12 cellular contexts compared by ENCODE assay signal in the genomic region with DNA sequence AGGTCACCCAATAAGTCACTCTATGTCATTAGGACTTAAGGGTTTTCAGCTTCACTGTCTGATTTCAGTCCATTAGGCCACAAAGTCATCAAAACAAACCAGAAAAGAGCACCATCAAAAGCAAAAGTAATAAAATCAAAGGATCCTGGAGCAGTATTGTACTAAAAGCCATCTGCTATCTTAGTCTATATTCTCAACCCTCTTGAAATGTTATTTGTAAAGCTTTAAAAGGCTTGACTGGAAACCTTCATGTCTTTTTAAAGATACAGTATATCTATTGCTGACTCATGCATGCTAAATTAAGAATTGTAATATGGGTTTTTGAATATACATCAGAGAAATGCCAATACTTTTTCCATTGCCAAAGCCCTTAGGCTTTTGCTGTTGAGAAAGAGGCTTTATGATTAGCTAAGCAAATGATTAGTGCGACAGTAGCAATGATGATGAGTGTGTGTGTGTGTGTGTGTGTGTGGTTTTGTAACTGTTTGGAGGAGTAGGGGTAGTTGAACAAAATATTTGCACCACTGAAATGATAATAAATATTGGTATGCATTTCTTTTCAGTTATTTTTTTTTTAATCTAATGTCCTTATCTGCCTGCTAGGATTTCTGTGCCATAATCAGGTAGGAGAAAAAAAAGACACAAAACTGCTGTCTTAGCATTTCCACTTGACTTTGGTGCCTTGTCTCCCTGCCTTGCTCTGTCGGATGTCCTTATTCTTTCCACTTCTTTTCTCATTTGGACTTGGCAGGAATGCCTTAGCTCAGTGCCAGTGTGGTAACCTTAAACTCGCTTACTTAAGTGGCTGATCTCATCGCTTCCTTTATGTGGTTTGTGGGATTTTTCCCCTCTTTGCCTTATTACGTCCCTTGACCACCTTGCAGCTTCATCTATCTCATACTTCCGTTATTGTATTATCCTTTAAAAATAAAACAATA.
DNase-seq lines count a peak whose midpoint lies in the region; ATAC-seq and TF ChIP-seq lines count a peak whose summit lies in the region.
"Had no signal": no experiment of that assay in that cellular context is flagged by ENCODE, and none has a peak within 500 bp of the region (broad histone marks: within the 10 kb centered on the region; RNA-seq: fewer than 3 reads in every experiment).

No MANE protein-coding gene starts in this region.

- ATAC-seq in left lung (peak; percentile 42), esophagus mucosa (no peak), GM21526 (IDR thresholded peaks at IDR 0.05; ENCODE audit: low FRiP score, unreplicated experiment) (no peak)
- ATAC-seq: effector memory CD8-positive, alpha-beta T cell had no signal

- no peak overlapping the region for H3K9ac ChIP-seq in BLaER1 treated with 17β-estradiol and CSF1 and Interleukin-3, amounts not matched to agents 10 nM and 100 nM

- peak; percentile 45 for DNase-seq in NB4 (ENCODE audit: low read depth)
- DNase-seq in ascending aorta (ENCODE audit: low spot score in 2 of 2) = peak in 1 of 2 donors; percentile 63
- DNase-seq in left lung = no peak
- no peak for DNase-seq in AG20443 (ENCODE audit: low spot score)
- DNase-seq in activated T-helper 1 cell treated with anti-CD3 and anti-CD28 coated beads, Interleukin-12 subunit alpha, Interleukin-12 subunit beta, Interleukin-2, Interleukin-4 antibody, amounts not matched to agents 30 ng/mL and 10 ng/mL and 1 ng/mL, durations not matched to agents 14 hours and 24 hours and 36 hours (ENCODE audit: low spot score) = no peak
- DNase-seq: CD8-positive, alpha-beta memory T cell; effector memory CD8-positive, alpha-beta T cell; Karpas-422; testis had no signal

- no peak overlapping the region for H3K4me3 ChIP-seq in BLaER1 treated with 17β-estradiol and CSF1 and Interleukin-3, amounts not matched to agents 10 nM and 100 nM
- H3K4me3 ChIP-seq in NB4 (ENCODE audit: low read depth, low read length) (no peak overlapping the region), ascending aorta (no peak overlapping the region), left lung (no peak overlapping the region)
- H3K4me3 ChIP-seq: testis had no signal

- no peaks in the 10 kb centered on the region for H3K36me3 ChIP-seq in BLaER1 treated with 17β-estradiol and CSF1 and Interleukin-3, amounts not matched to agents 10 nM and 100 nM
- H3K36me3 ChIP-seq in ascending aorta (no peaks in the 10 kb centered on the region), left lung (no peaks in the 10 kb centered on the region)

- no peak overlapping the region for H3K27ac Mint-ChIP-seq in activated T-helper 1 cell treated with anti-CD3 and anti-CD28 coated beads, Interleukin-12 subunit alpha, Interleukin-12 subunit beta, Interleukin-2, Interleukin-4 antibody, amounts not matched to agents 30 ng/mL and 10 ng/mL and 1 ng/mL, durations not matched to agents 14 hours and 24 hours and 36 hours
- H3K27ac Mint-ChIP-seq: CD8-positive, alpha-beta memory T cell; effector memory CD8-positive, alpha-beta T cell had no signal

- H3K27me3 ChIP-seq in BLaER1 treated with 17β-estradiol and CSF1 and Interleukin-3, amounts not matched to agents 10 nM and 100 nM = no peaks in the 10 kb centered on the region
- H3K27me3 ChIP-seq in ascending aorta = no peaks in the 10 kb centered on the region
- H3K27me3 ChIP-seq in left lung = no peaks in the 10 kb centered on the region
- H3K27me3 ChIP-seq: testis had no signal

- H3K36me3 Mint-ChIP-seq in activated T-helper 1 cell treated with anti-CD3 and anti-CD28 coated beads, Interleukin-12 subunit alpha, Interleukin-12 subunit beta, Interleukin-2, Interleukin-4 antibody, amounts not matched to agents 30 ng/mL and 10 ng/mL and 1 ng/mL, durations not matched to agents 14 hours and 24 hours and 36 hours (ENCODE audit: low read depth) = no peaks in the 10 kb centered on the region
- H3K36me3 Mint-ChIP-seq: CD8-positive, alpha-beta memory T cell had no signal

- peaks cover 4% of the 10 kb centered on the region for H3K9me3 Mint-ChIP-seq in activated T-helper 1 cell treated with anti-CD3 and anti-CD28 coated beads, Interleukin-12 subunit alpha, Interleukin-12 subunit beta, Interleukin-2, Interleukin-4 antibody, amounts not matched to agents 30 ng/mL and 10 ng/mL and 1 ng/mL, durations not matched to agents 14 hours and 24 hours and 36 hours

- peaks cover 6 to 21% (median 13%) of the 10 kb centered on the region in 10 experiments; a peak in 15 of 20 replicates for H3K4me1 ChIP-seq in BLaER1 treated with 17β-estradiol and CSF1 and Interleukin-3, amounts not matched to agents 10 nM and 100 nM
- H3K4me1 ChIP-seq in ascending aorta (peaks cover 9 to 33% of the 10 kb centered on the region in 2 donors), left lung (no peaks in the 10 kb centered on the region)
- H3K4me1 ChIP-seq: testis had no signal

- no peak for TF ChIP-seq CTCF in NB4 (IDR thresholded peaks at IDR 0.05; ENCODE audit: low read depth, low read length)
- TF ChIP-seq CTCF in ascending aorta (IDR thresholded peaks at IDR 0.05) = no peak
- TF ChIP-seq CTCF in left lung (IDR thresholded peaks at IDR 0.05) = no peak

- no peaks in the 10 kb centered on the region for H3K4me1 Mint-ChIP-seq in activated T-helper 1 cell treated with anti-CD3 and anti-CD28 coated beads, Interleukin-12 subunit alpha, Interleukin-12 subunit beta, Interleukin-2, Interleukin-4 antibody, amounts not matched to agents 30 ng/mL and 10 ng/mL and 1 ng/mL, durations not matched to agents 14 hours and 24 hours and 36 hours (ENCODE audit: low read depth)
- H3K4me1 Mint-ChIP-seq: CD8-positive, alpha-beta memory T cell had no signal

- H4K20me1 ChIP-seq in BLaER1 treated with 17β-estradiol and CSF1 and Interleukin-3, amounts not matched to agents 10 nM and 100 nM = no peaks in the 10 kb centered on the region

- no peak for TF ChIP-seq POLR2A in NB4 (IDR thresholded peaks at IDR 0.05; ENCODE audit: extremely low read depth, insufficient read length)

- no peaks in the 10 kb centered on the region for H3K9me3 ChIP-seq in BLaER1 treated with 17β-estradiol and CSF1 and Interleukin-3, amounts not matched to agents 10 nM and 100 nM (replicated peaks in 1 of 11)
- no peaks in the 10 kb centered on the region for H3K9me3 ChIP-seq in ascending aorta
- H3K9me3 ChIP-seq in left lung = no peaks in the 10 kb centered on the region
- H3K9me3 ChIP-seq: testis had no signal

- H3K27me3 Mint-ChIP-seq in activated T-helper 1 cell treated with anti-CD3 and anti-CD28 coated beads, Interleukin-12 subunit alpha, Interleukin-12 subunit beta, Interleukin-2, Interleukin-4 antibody, amounts not matched to agents 30 ng/mL and 10 ng/mL and 1 ng/mL, durations not matched to agents 14 hours and 24 hours and 36 hours (ENCODE audit: insufficient read depth) = no peaks in the 10 kb centered on the region
- H3K27me3 Mint-ChIP-seq: CD8-positive, alpha-beta memory T cell; effector memory CD8-positive, alpha-beta T cell had no signal

- peak overlapping the region in 9 of 11 experiments; percentile 28 to 79 (median 43); a peak in 14 of 22 replicates for H3K4me2 ChIP-seq in BLaER1 treated with 17β-estradiol and CSF1 and Interleukin-3, amounts not matched to agents 10 nM and 100 nM

- H3K27ac ChIP-seq in BLaER1 treated with 17β-estradiol and CSF1 and Interleukin-3, amounts not matched to agents 10 nM and 100 nM = peak overlapping the region in 1 of 11 experiments; percentile 8; a peak in 2 of 22 replicates
- H3K27ac ChIP-seq in ascending aorta (peak overlapping the region; percentile 23 to 51), left lung (no peak overlapping the region)
- H3K27ac ChIP-seq: testis had no signal

- intact Hi-C loops in ascending aorta (cut with DNase I) (no loop called here), left lung (cut with DNase I) (no loop called here)
- intact Hi-C loops in activated T-helper 1 cell treated with anti-CD3 and anti-CD28 coated beads, Interleukin-12 subunit alpha, Interleukin-12 subunit beta, Interleukin-2, Interleukin-4 antibody, amounts not matched to agents 30 ng/mL and 10 ng/mL and 1 ng/mL, durations not matched to agents 14 hours and 24 hours and 36 hours (cut with micrococcal nuclease) = no loop called here

- H3K4me3 Mint-ChIP-seq in activated T-helper 1 cell treated with anti-CD3 and anti-CD28 coated beads, Interleukin-12 subunit alpha, Interleukin-12 subunit beta, Interleukin-2, Interleukin-4 antibody, amounts not matched to agents 30 ng/mL and 10 ng/mL and 1 ng/mL, durations not matched to agents 14 hours and 24 hours and 36 hours = no peak overlapping the region
- H3K4me3 Mint-ChIP-seq: CD8-positive, alpha-beta memory T cell; effector memory CD8-positive, alpha-beta T cell had no signal

Comparison
In these comparisons a context has a peak if more than half of its experiments do, and no peak if none do; other contexts are left out.
1. H3K27ac ChIP-seq: peak in ascending aorta (2 of 2); none in left lung (0 of 2).